8 cellular contexts compared by ENCODE assay signal in the genomic region with DNA sequence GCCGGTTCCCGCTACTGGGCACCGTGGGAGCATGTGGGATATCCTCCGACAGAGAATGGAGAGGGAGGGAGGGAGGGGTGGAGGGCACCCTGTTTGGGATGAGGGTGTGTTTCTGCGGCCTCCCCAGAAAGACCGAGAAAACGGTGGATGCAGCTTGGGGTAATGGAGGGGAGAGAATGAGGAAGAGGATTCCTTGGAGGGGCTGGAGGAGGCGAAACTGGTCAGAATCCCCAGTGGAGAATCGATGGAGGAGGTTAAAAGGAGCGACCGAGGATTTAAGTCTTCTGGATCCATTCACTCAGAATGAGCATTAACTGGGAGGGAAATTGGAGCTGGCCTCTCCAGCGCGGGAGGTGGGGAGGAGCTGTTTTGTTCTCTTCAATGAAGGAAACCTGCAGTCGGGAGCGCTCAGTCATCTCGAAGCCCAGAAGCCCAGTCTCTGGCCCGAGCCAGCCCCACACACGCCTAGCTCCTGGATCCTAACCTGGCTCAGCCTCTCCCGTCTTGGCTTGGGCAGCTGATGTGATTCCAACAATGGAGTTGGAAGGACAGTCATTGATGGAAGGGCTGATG. TPM values are rescaled to one million over a fixed set of nuclear protein-coding genes. Genes with fewer than 3 reads are reported as not detected.
DNase-seq lines count a peak whose midpoint lies in the region; ATAC-seq and TF ChIP-seq lines count a peak whose summit lies in the region.

No MANE protein-coding gene starts in this region.

- H3K4me1 ChIP-seq in HEK293 (ENCODE audit: control insufficient read depth, insufficient read depth, low read length) = peaks cover 13% of the 10 kb centered on the region
- peaks cover 16% of the 10 kb centered on the region for H3K4me1 ChIP-seq in foreskin keratinocyte

- peak overlapping the region; percentile 88 for H3K27ac Mint-ChIP-seq in WTC11

- H3K27me3 Mint-ChIP-seq in WTC11 (ENCODE audit: low read depth) = peaks cover 39% of the 10 kb centered on the region

- no peaks in the 10 kb centered on the region for H3K9me3 Mint-ChIP-seq in WTC11

- peak overlapping the region; percentile 92 for H3K4me3 Mint-ChIP-seq in WTC11

- ATAC-seq in WTC11 (peak; percentile 26), foreskin keratinocyte (no peak), omental fat pad (ENCODE audit: low FRiP score) (peak; percentile 16), GM21529 (IDR thresholded peaks at IDR 0.05; ENCODE audit: unreplicated experiment) (no peak), HG02938 (IDR thresholded peaks at IDR 0.05; ENCODE audit: unreplicated experiment) (no peak)

- DNase-seq in AG09309 (ENCODE audit: low read depth) (no peak), WTC11 (ENCODE audit: low spot score) (peak; percentile 53), foreskin keratinocyte (no peak), omental fat pad (ENCODE audit: low spot score) (no peak)
- no peak for DNase-seq in activated CD4-positive, CD25-positive, alpha-beta regulatory T cell (lab: John Stamatoyannopoulos, UW)

- CTCF ChIA-PET in HEK293 (lab: Yijun Ruan, JAX) (interaction anchor here (0.6 to 3.9 kb wide), 8 partner anchors 16 to 240 kb away, joined by 3 to 47 read pairs (median 4); no protein-coding TSS in a partner anchor), WTC11 (lab: Charles Lee) (interaction anchor here (0.8 to 3.7 kb wide), 11 partner anchors 20 to 260 kb away, joined by 3 to 49 read pairs (median 11); a partner anchor contains a TSS)

- no peaks in the 10 kb centered on the region for H3K9me3 ChIP-seq in HEK293 (ENCODE audit: control insufficient read depth, insufficient read depth, low read depth, low read length)

- H3K4me3 ChIP-seq in AG09309 (ENCODE audit: control insufficient read depth, low read depth, low read length) (peak overlapping the region; percentile 70), HEK293 (ENCODE audit: low read depth, low read length) (peak overlapping the region; percentile 80)

- peak overlapping the region; percentile 38; the same call in 1 of the 2 replicates for H3K27ac ChIP-seq in HEK293 (ENCODE audit: extremely low read depth, low read depth, low read length)
- H3K27ac ChIP-seq in foreskin keratinocyte = peak overlapping the region; percentile 57

- no peak for TF ChIP-seq CTCF in AG09309 (IDR thresholded peaks at IDR 0.05; ENCODE audit: control insufficient read depth, insufficient read depth, low read depth, low read length, missing control alignments)
- no peak for TF ChIP-seq CTCF in HEK293 (tag by site-specific recombination; IDR thresholded peaks at IDR 0.05)
- TF ChIP-seq CTCF in WTC11 (IDR thresholded peaks at IDR 0.05) = no peak
- no peak for TF ChIP-seq CTCF in foreskin keratinocyte (conservative IDR thresholded peaks at IDR 0.05)
- TF ChIP-seq CTCF in omental fat pad (IDR thresholded peaks at IDR 0.05) = no peak

- POLR2A ChIA-PET in HEK293 (lab: Yijun Ruan, JAX) (interaction anchor here (0.5 to 1.2 kb wide), 8 partner anchors 11 to 85 kb away, joined by 3 to 8 read pairs (median 4); a partner anchor contains a TSS), WTC11 (lab: Charles Lee) (interaction anchor here (0.6 to 3.8 kb wide), 10 partner anchors 10 to 202 kb away, joined by 3 to 25 read pairs (median 4); a partner anchor contains a TSS)

- peaks cover 35% of the 10 kb centered on the region for H3K4me1 Mint-ChIP-seq in WTC11

- peaks cover 0 to 8% of the 10 kb centered on the region in 2 experiments; a peak in 1 of 3 replicates for H3K36me3 ChIP-seq in HEK293 (ENCODE audit: control insufficient read depth in 2 of 2, insufficient read depth in 1 of 2, low read length in 2 of 2)

- H3K36me3 Mint-ChIP-seq in WTC11 = peaks cover 17% of the 10 kb centered on the region

- no peaks in the 10 kb centered on the region for H3K27me3 ChIP-seq in foreskin keratinocyte

TF ChIP-seq in HEK293, 187 proteins besides CTCF, POLR2A, EP300 and RAD21:
- TF ChIP-seq, protein P1, sequence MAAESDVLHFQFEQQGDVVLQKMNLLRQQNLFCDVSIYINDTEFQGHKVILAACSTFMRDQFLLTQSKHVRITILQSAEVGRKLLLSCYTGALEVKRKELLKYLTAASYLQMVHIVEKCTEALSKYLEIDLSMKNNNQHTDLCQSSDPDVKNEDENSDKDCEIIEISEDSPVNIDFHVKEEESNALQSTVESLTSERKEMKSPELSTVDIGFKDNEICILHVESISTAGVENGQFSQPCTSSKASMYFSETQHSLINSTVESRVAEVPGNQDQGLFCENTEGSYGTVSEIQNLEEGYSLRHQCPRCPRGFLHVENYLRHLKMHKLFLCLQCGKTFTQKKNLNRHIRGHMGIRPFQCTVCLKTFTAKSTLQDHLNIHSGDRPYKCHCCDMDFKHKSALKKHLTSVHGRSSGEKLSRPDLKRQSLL (tag by site-specific recombination; IDR thresholded peaks at IDR 0.05) = peak; percentile 63
- TF ChIP-seq KLF10 (tag by site-specific recombination; IDR thresholded peaks at IDR 0.05) (no peak), ZBTB17 (tag by site-specific recombination; IDR thresholded peaks at IDR 0.05) (peak; percentile 58; the same call in 1 of the 2 replicates)

TF ChIP-seq in WTC11, 78 proteins besides CTCF, POLR2A, EP300 and RAD21:
- TF ChIP-seq IRF2 (CRISPR knock-in tag; IDR thresholded peaks at IDR 0.05; ENCODE audit: borderline replicate concordance, low read depth) (no peak), SOX15 (CRISPR knock-in tag; IDR thresholded peaks at IDR 0.05) (no peak), FOXJ3 (CRISPR knock-in tag; IDR thresholded peaks at IDR 0.05; ENCODE audit: borderline replicate concordance) (no peak), NR3C1 (CRISPR knock-in tag; conservative IDR thresholded peaks at IDR 0.05; ENCODE audit: low read depth) (no peak), GABPB1 (CRISPR knock-in tag; IDR thresholded peaks at IDR 0.05) (no peak), ESRRA (CRISPR knock-in tag; IDR thresholded peaks at IDR 0.05; ENCODE audit: borderline replicate concordance) (no peak), ZNF121 (CRISPR knock-in tag; IDR thresholded peaks at IDR 0.05) (no peak), TEAD4 (CRISPR knock-in tag; IDR thresholded peaks at IDR 0.05) (no peak), ZNF671 (CRISPR knock-in tag; IDR thresholded peaks at IDR 0.05) (no peak), PRRX2 (CRISPR knock-in tag; IDR thresholded peaks at IDR 0.05) (no peak), ZBTB21 (CRISPR knock-in tag; IDR thresholded peaks at IDR 0.05; ENCODE audit: borderline replicate concordance) (no peak)
- TF ChIP-seq, protein P2, sequence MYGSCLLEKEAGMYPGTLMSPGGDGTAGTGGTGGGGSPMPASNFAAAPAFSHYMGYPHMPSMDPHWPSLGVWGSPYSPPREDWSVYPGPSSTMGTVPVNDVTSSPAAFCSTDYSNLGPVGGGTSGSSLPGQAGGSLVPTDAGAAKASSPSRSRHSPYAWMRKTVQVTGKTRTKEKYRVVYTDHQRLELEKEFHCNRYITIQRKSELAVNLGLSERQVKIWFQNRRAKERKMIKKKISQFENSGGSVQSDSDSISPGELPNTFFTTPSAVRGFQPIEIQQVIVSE (CRISPR knock-in tag; IDR thresholded peaks at IDR 0.05; ENCODE audit: borderline replicate concordance) = no peak
- TF ChIP-seq, protein P3, sequence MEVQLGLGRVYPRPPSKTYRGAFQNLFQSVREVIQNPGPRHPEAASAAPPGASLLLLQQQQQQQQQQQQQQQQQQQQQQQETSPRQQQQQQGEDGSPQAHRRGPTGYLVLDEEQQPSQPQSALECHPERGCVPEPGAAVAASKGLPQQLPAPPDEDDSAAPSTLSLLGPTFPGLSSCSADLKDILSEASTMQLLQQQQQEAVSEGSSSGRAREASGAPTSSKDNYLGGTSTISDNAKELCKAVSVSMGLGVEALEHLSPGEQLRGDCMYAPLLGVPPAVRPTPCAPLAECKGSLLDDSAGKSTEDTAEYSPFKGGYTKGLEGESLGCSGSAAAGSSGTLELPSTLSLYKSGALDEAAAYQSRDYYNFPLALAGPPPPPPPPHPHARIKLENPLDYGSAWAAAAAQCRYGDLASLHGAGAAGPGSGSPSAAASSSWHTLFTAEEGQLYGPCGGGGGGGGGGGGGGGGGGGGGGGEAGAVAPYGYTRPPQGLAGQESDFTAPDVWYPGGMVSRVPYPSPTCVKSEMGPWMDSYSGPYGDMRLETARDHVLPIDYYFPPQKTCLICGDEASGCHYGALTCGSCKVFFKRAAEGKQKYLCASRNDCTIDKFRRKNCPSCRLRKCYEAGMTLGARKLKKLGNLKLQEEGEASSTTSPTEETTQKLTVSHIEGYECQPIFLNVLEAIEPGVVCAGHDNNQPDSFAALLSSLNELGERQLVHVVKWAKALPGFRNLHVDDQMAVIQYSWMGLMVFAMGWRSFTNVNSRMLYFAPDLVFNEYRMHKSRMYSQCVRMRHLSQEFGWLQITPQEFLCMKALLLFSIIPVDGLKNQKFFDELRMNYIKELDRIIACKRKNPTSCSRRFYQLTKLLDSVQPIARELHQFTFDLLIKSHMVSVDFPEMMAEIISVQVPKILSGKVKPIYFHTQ (CRISPR knock-in tag; IDR thresholded peaks at IDR 0.05) = no peak
- TF ChIP-seq, protein P4, sequence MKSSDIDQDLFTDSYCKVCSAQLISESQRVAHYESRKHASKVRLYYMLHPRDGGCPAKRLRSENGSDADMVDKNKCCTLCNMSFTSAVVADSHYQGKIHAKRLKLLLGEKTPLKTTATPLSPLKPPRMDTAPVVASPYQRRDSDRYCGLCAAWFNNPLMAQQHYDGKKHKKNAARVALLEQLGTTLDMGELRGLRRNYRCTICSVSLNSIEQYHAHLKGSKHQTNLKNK (CRISPR knock-in tag; IDR thresholded peaks at IDR 0.05) = no peak

RNA-seq across cellular contexts. Expression of a gene that starts 0.6 kb away (rescaled TPM):
- 29.8 to 38.5 TPM (median 33.0 TPM) in 3 replicates for total RNA-seq in WTC11 (2021)
- total RNA-seq in foreskin keratinocyte = 15.8 and 18.2 TPM in 2 replicates
- polyA plus RNA-seq in foreskin keratinocyte = 13.8 and 17.9 TPM in 2 replicates
- 10 to 100 TPM in 3 of 4 donors, 1 to 10 TPM in 1; 1.6 to 13.9 (median 11.3) TPM for total RNA-seq in omental fat pad

RNA-seq across cellular contexts. Expression of a gene that starts 20.2 kb away (rescaled TPM):
- total RNA-seq in WTC11 (2021) (6.6 to 7.8 TPM (median 6.8 TPM) in 3 replicates), foreskin keratinocyte (18.1 and 20.4 TPM in 2 replicates), omental fat pad (10 to 100 TPM; 16.0 to 27.7 (median 24.9) TPM)
- polyA plus RNA-seq in foreskin keratinocyte = 17.5 and 20.7 TPM in 2 replicates

RNA-seq across cellular contexts. Expression of a gene that starts 54.1 kb away (rescaled TPM):
- total RNA-seq in WTC11 (2021) = 108 to 133 TPM (median 123 TPM) in 3 replicates
- total RNA-seq in foreskin keratinocyte = 64.5 and 74.3 TPM in 2 replicates
- 91.3 and 98.4 TPM in 2 replicates for polyA plus RNA-seq in foreskin keratinocyte
- 100 to 1,000 TPM in 3 of 4 donors, 10 to 100 TPM in 1; 96.1 to 133 (median 114) TPM for total RNA-seq in omental fat pad

Comparison
In these comparisons a context has a peak if more than half of its experiments do, and no peak if none do; other contexts are left out.
1. ATAC-seq: peak in WTC11 (single experiment) and omental fat pad (single experiment); none in foreskin keratinocyte (single experiment), GM21529 (single experiment) and HG02938 (single experiment).